ENCODE assay signal across 12 cellular contexts in genomic region chr6:109308018-109308492, GRCh38.
DNase-seq lines count a peak whose midpoint lies in the region; ATAC-seq and TF ChIP-seq lines count a peak whose summit lies in the region.
"Had no signal": no experiment of that assay in that cellular context is flagged by ENCODE, and none has a peak within 500 bp of the region (broad histone marks: within the 10 kb centered on the region; RNA-seq: fewer than 3 reads in every experiment).

No MANE protein-coding gene starts in this region.

- H3K9me3 Mint-ChIP-seq in activated T-cell treated with anti-CD3 and anti-CD28 coated beads, Interleukin-2, amount 50 U/mL, for 24 hours, result no peaks in the 10 kb centered on the region
- H3K9me3 Mint-ChIP-seq in stimulated activated naive CD8-positive, alpha-beta T cell treated with anti-CD3 and anti-CD28 coated beads, Interleukin-15, Interleukin-2, amounts not matched to agents 100 ng/mL and 50 ng/mL, for 24 hours, result no peaks in the 10 kb centered on the region
- H3K9me3 Mint-ChIP-seq: H9 had no signal

- peaks cover 32% of the 10 kb centered on the region for H3K4me1 Mint-ChIP-seq in activated T-cell treated with anti-CD3 and anti-CD28 coated beads, Interleukin-2, amount 50 U/mL, for 24 hours (ENCODE audit: low read depth)
- H3K4me1 Mint-ChIP-seq in stimulated activated naive CD8-positive, alpha-beta T cell treated with anti-CD3 and anti-CD28 coated beads, Interleukin-15, Interleukin-2, amounts not matched to agents 100 ng/mL and 50 ng/mL, for 24 hours (ENCODE audit: low read depth), result peaks cover 35% of the 10 kb centered on the region

- TF ChIP-seq CTCF in uterus (IDR thresholded peaks at IDR 0.05), result no peak

- H3K4me1 ChIP-seq in uterus, result no peaks in the 10 kb centered on the region

- H3K27me3 ChIP-seq in uterus, result no peaks in the 10 kb centered on the region

- peak overlapping the region; percentile 88 for H3K27ac Mint-ChIP-seq in activated T-cell treated with anti-CD3 and anti-CD28 coated beads, Interleukin-2, amount 50 U/mL, for 24 hours
- peak overlapping the region; percentile 82 for H3K27ac Mint-ChIP-seq in stimulated activated naive CD8-positive, alpha-beta T cell treated with anti-CD3 and anti-CD28 coated beads, Interleukin-15, Interleukin-2, amounts not matched to agents 100 ng/mL and 50 ng/mL, for 24 hours
- H3K27ac Mint-ChIP-seq: B cell, H9 had no signal

- no peak for DNase-seq in activated CD4-positive, CD25-positive, alpha-beta regulatory T cell (lab: John Stamatoyannopoulos, UW)
- DNase-seq in activated T-cell treated with anti-CD3 and anti-CD28 coated beads, Interleukin-2, amount 50 U/mL, for 24 hours, result no peak
- peak; percentile 67 for DNase-seq in islet precursor cell
- DNase-seq in uterus, result no peak
- DNase-seq in Ammon's horn (ENCODE audit: low spot score), result no peak
- DNase-seq: effector CD8-positive, alpha-beta T cell; H9 had no signal

- H3K4me3 Mint-ChIP-seq in activated T-cell treated with anti-CD3 and anti-CD28 coated beads, Interleukin-2, amount 50 U/mL, for 24 hours, result no peak overlapping the region
- no peak overlapping the region for H3K4me3 Mint-ChIP-seq in stimulated activated naive CD8-positive, alpha-beta T cell treated with anti-CD3 and anti-CD28 coated beads, Interleukin-15, Interleukin-2, amounts not matched to agents 100 ng/mL and 50 ng/mL, for 24 hours
- H3K4me3 Mint-ChIP-seq: B cell, H9 had no signal

- H3K4me3 ChIP-seq in uterus, result no peak overlapping the region
- H3K4me3 ChIP-seq: SK-N-MC had no signal

- intact Hi-C loops in uterus (cut with DNase I; ENCODE audit: low total_unique reads), result no loop called here

- no peaks in the 10 kb centered on the region for H3K27me3 Mint-ChIP-seq in activated T-cell treated with anti-CD3 and anti-CD28 coated beads, Interleukin-2, amount 50 U/mL, for 24 hours
- H3K27me3 Mint-ChIP-seq in stimulated activated naive CD8-positive, alpha-beta T cell treated with anti-CD3 and anti-CD28 coated beads, Interleukin-15, Interleukin-2, amounts not matched to agents 100 ng/mL and 50 ng/mL, for 24 hours, result no peaks in the 10 kb centered on the region
- H3K27me3 Mint-ChIP-seq: B cell had no signal

- H3K27ac ChIP-seq in uterus, result no peak overlapping the region
- H3K27ac ChIP-seq: SK-N-MC had no signal

- TF ChIP-seq POLR2A in uterus (IDR thresholded peaks at IDR 0.05), result no peak

- H3K36me3 ChIP-seq in uterus, result no peaks in the 10 kb centered on the region

- H3K36me3 Mint-ChIP-seq in activated T-cell treated with anti-CD3 and anti-CD28 coated beads, Interleukin-2, amount 50 U/mL, for 24 hours (ENCODE audit: low read depth), result no peaks in the 10 kb centered on the region
- H3K36me3 Mint-ChIP-seq in stimulated activated naive CD8-positive, alpha-beta T cell treated with anti-CD3 and anti-CD28 coated beads, Interleukin-15, Interleukin-2, amounts not matched to agents 100 ng/mL and 50 ng/mL, for 24 hours (ENCODE audit: low read depth), result no peaks in the 10 kb centered on the region

- H3K9me3 ChIP-seq in uterus, result no peaks in the 10 kb centered on the region

- ATAC-seq in activated CD4-positive, CD25-positive, alpha-beta regulatory T cell treated with anti-CD3 and anti-CD28 coated beads, Interleukin-2, amount 50 U/mL, for 24 hours, result peak; percentile 74 to 77
- ATAC-seq in GM21360 (IDR thresholded peaks at IDR 0.05; ENCODE audit: unreplicated experiment), result no peak
